In genomic region chr10:95864906-95865813, GRCh38 we compare ENCODE assay signal across 1 cellular context.
TF ChIP-seq lines count a peak whose summit lies in the region.

No MANE protein-coding gene starts in this region.

TF ChIP-seq in HepG2, 621 proteins besides CTCF, POLR2A, EP300 and RAD21 (continued from another document and continues in another):
- TF ChIP-seq HMGXB4 (CRISPR knock-in tag; IDR thresholded peaks at IDR 0.05; ENCODE audit: borderline replicate concordance in 1 of 2, low read depth in 1 of 2) = no peak
- TF ChIP-seq ZNF18 (CRISPR knock-in tag; IDR thresholded peaks at IDR 0.05; ENCODE audit: insufficient replicate concordance) = no peak
- no peak for TF ChIP-seq ZNF577 (CRISPR knock-in tag; IDR thresholded peaks at IDR 0.05; ENCODE audit: borderline replicate concordance, low read depth)
- no peak for TF ChIP-seq ZNF740 (CRISPR knock-in tag; IDR thresholded peaks at IDR 0.05)
- no peak for TF ChIP-seq ZNF30 (CRISPR knock-in tag; IDR thresholded peaks at IDR 0.05)
- no peak for TF ChIP-seq PHF5A (CRISPR knock-in tag; IDR thresholded peaks at IDR 0.05; ENCODE audit: low read depth, unreplicated experiment)
- 0 out of 2 replicates have a peak, but pooled peaks have one; percentile 25 for TF ChIP-seq SAP130 (CRISPR knock-in tag; IDR thresholded peaks at IDR 0.05; ENCODE audit: low read depth)
- no peak for TF ChIP-seq BRCA1 (CRISPR knock-in tag; IDR thresholded peaks at IDR 0.05)
- no peak for TF ChIP-seq ZNF841 (CRISPR knock-in tag; IDR thresholded peaks at IDR 0.05; ENCODE audit: borderline replicate concordance)
- no peak for TF ChIP-seq ZNF547 (CRISPR knock-in tag; IDR thresholded peaks at IDR 0.05)
- no peak for TF ChIP-seq SNAPC5 (CRISPR knock-in tag; IDR thresholded peaks at IDR 0.05; ENCODE audit: borderline replicate concordance)
- no peak for TF ChIP-seq HINFP (CRISPR knock-in tag; IDR thresholded peaks at IDR 0.05; ENCODE audit: low read depth)
- TF ChIP-seq ZNF724P (CRISPR knock-in tag; IDR thresholded peaks at IDR 0.05; ENCODE audit: borderline replicate concordance) = no peak
- TF ChIP-seq ISX (CRISPR knock-in tag; conservative IDR thresholded peaks at IDR 0.05) = no peak
- TF ChIP-seq DZIP1 (CRISPR knock-in tag; IDR thresholded peaks at IDR 0.05) = no peak
- no peak for TF ChIP-seq CHD4 (IDR thresholded peaks at IDR 0.05; ENCODE audit: borderline replicate concordance, low read length)
- no peak for TF ChIP-seq TMF1 (CRISPR knock-in tag; IDR thresholded peaks at IDR 0.05; ENCODE audit: low read depth)
- no peak for TF ChIP-seq DDIT3 (CRISPR knock-in tag; IDR thresholded peaks at IDR 0.05)
- TF ChIP-seq ZNF280B (CRISPR knock-in tag; IDR thresholded peaks at IDR 0.05; ENCODE audit: borderline replicate concordance) = no peak
- TF ChIP-seq ZSCAN9 (CRISPR knock-in tag; IDR thresholded peaks at IDR 0.05; ENCODE audit: borderline replicate concordance) = 0 out of 2 replicates have a peak, but pooled peaks have one; percentile 29
- TF ChIP-seq SMAD3 (CRISPR knock-in tag; IDR thresholded peaks at IDR 0.05) = 0 out of 2 replicates have a peak, but pooled peaks have one; percentile 52
- no peak for TF ChIP-seq RFX5 (IDR thresholded peaks at IDR 0.05; ENCODE audit: low read depth, low read length)
- 0 out of 2 replicates have a peak, but pooled peaks have one; percentile 64 for TF ChIP-seq ELF1 (CRISPR knock-in tag; IDR thresholded peaks at IDR 0.05)
- TF ChIP-seq ZBTB8A (CRISPR knock-in tag; IDR thresholded peaks at IDR 0.05; ENCODE audit: borderline replicate concordance, low read depth) = no peak
- TF ChIP-seq KAT2B (IDR thresholded peaks at IDR 0.05; ENCODE audit: borderline replicate concordance, low read depth, low read length) = no peak
- TF ChIP-seq BATF2 (CRISPR knock-in tag; IDR thresholded peaks at IDR 0.05) = no peak
- no peak for TF ChIP-seq ARHGAP35 (CRISPR knock-in tag; IDR thresholded peaks at IDR 0.05; ENCODE audit: borderline replicate concordance)
- TF ChIP-seq ZNF121 (CRISPR knock-in tag; IDR thresholded peaks at IDR 0.05) = no peak
- TF ChIP-seq PRDM4 (CRISPR knock-in tag; IDR thresholded peaks at IDR 0.05; ENCODE audit: borderline replicate concordance) = no peak
- TF ChIP-seq ZNF329 (CRISPR knock-in tag; IDR thresholded peaks at IDR 0.05; ENCODE audit: low read depth) = no peak
- 0 out of 2 replicates have a peak, but pooled peaks have one; percentile 27 for TF ChIP-seq ZNF124 (CRISPR knock-in tag; IDR thresholded peaks at IDR 0.05)
- TF ChIP-seq ELF3 (CRISPR knock-in tag; IDR thresholded peaks at IDR 0.05) = 0 out of 2 replicates have a peak, but pooled peaks have one; percentile 31
- TF ChIP-seq TFAP4 (IDR thresholded peaks at IDR 0.05; ENCODE audit: borderline replicate concordance, low read depth) = peak; percentile 57; the same call in 1 of the 2 replicates
- TF ChIP-seq GATAD2A (CRISPR knock-in tag; IDR thresholded peaks at IDR 0.05) = peak; percentile 58
- no peak for TF ChIP-seq ZNF7 (CRISPR knock-in tag; IDR thresholded peaks at IDR 0.05)
- no peak for TF ChIP-seq ZBTB26 (CRISPR knock-in tag; IDR thresholded peaks at IDR 0.05; ENCODE audit: borderline replicate concordance)
- no peak for TF ChIP-seq JUND (CRISPR knock-in tag; IDR thresholded peaks at IDR 0.05)
- TF ChIP-seq HMGXB3 (CRISPR knock-in tag; IDR thresholded peaks at IDR 0.05; ENCODE audit: borderline replicate concordance) = peak; percentile 75; the same call in 1 of the 2 replicates
